ENCODE assay signal across 17 cellular contexts in genomic region chr4:78542373-78542772, GRCh38. TPM values are rescaled to one million over a fixed set of nuclear protein-coding genes. Genes with fewer than 3 reads are reported as not detected.
DNase-seq lines count a peak whose midpoint lies in the region; ATAC-seq and TF ChIP-seq lines count a peak whose summit lies in the region.
"Had no signal": no experiment of that assay in that cellular context is flagged by ENCODE, and none has a peak within 500 bp of the region (broad histone marks: within the 10 kb centered on the region; RNA-seq: fewer than 3 reads in every experiment).

No MANE protein-coding gene starts in this region.

- H3K4me1 ChIP-seq in adipocyte (ENCODE audit: control insufficient read depth, insufficient read depth, low read length) (peaks cover 29% of the 10 kb centered on the region), tibial nerve (peaks cover 0 to 34% (median 10%) of the 10 kb centered on the region in 4 donors), gastrocnemius medialis (no peaks in the 10 kb centered on the region)

- in situ Hi-C loops in gastrocnemius medialis (cut with MboI; ENCODE audit: low sequenced_read_pairs in 4 of 4) = no loop called here

- H3K9ac ChIP-seq in adipocyte (ENCODE audit: low read length) = no peak overlapping the region
- H3K9ac ChIP-seq: BLaER1 treated with 17β-estradiol and CSF1 and Interleukin-3, amounts not matched to agents 10 nM and 100 nM had no signal

- H3K27me3 ChIP-seq in adipocyte (replicated peaks; ENCODE audit: control insufficient read depth, insufficient read depth, low read length) (no peaks in the 10 kb centered on the region), tibial nerve (no peaks in the 10 kb centered on the region), gastrocnemius medialis (no peaks in the 10 kb centered on the region)
- H3K27me3 ChIP-seq: BLaER1 treated with 17β-estradiol and CSF1 and Interleukin-3, amounts not matched to agents 10 nM and 100 nM had no signal

- H3K27ac ChIP-seq in tibial nerve = peak overlapping the region; percentile 13 to 85 (median 62)
- H3K27ac ChIP-seq in gastrocnemius medialis = no peak overlapping the region
- H3K27ac ChIP-seq: BLaER1 treated with 17β-estradiol and CSF1 and Interleukin-3, amounts not matched to agents 10 nM and 100 nM had no signal

- WGBS in tibial nerve, 2 donors = 66 to 77% methylated on average over 5 of the region's 5 CpGs

- no peak for TF ChIP-seq POLR2A in tibial nerve (IDR thresholded peaks at IDR 0.05)
- no peak for TF ChIP-seq POLR2A in gastrocnemius medialis (IDR thresholded peaks at IDR 0.05)

- TF ChIP-seq CTCF in fibroblast of pulmonary artery (IDR thresholded peaks at IDR 0.05; ENCODE audit: low read length, missing control alignments) (no peak), tibial nerve (IDR thresholded peaks at IDR 0.05) (no peak), gastrocnemius medialis (IDR thresholded peaks at IDR 0.05 in 4 of 5, conservative IDR thresholded peaks at IDR 0.05 in 1 of 5) (no peak)

- H3K9me3 ChIP-seq in adipocyte (ENCODE audit: control insufficient read depth, low read length) = no peaks in the 10 kb centered on the region
- H3K9me3 ChIP-seq in tibial nerve = no peaks in the 10 kb centered on the region
- no peaks in the 10 kb centered on the region for H3K9me3 ChIP-seq in gastrocnemius medialis

- DNase-seq in HCEC 1CT (peak; percentile 59), adipocyte (ENCODE audit: low read depth) (peak; percentile 81), fibroblast of pulmonary artery (ENCODE audit: low read depth) (peak; percentile 69), tibial nerve (ENCODE audit: low spot score in 2 of 2) (no peak), gastrocnemius medialis (no peak), NOMO-1 (lab: John Stamatoyannopoulos, UW; ENCODE audit: unreplicated experiment in 2 of 2) (no peak), NCI-H82 treated with DMSO at 0.1 percent for 48 hours (lab: John Stamatoyannopoulos, UW; ENCODE audit: unreplicated experiment) (no peak), left colon (no peak)
- DNase-seq: cortex of kidney; DMS 273 treated with DMSO at 0.1 percent for 48 hours; left ventricle myocardium superior; naive thymus-derived CD4-positive, alpha-beta T cell; NCI-H1105; NK-92 treated with Interleukin-12 subunit alpha and Interleukin-12 subunit beta, amount 100 ng/mL, for 24 hours; Right ventricle myocardium superior had no signal

- H3K36me3 ChIP-seq in adipocyte (ENCODE audit: control insufficient read depth, insufficient read depth, low read length, severe bottlenecking) = no peaks in the 10 kb centered on the region
- no peaks in the 10 kb centered on the region for H3K36me3 ChIP-seq in tibial nerve
- no peaks in the 10 kb centered on the region for H3K36me3 ChIP-seq in gastrocnemius medialis
- H3K36me3 ChIP-seq: BLaER1 treated with 17β-estradiol and CSF1 and Interleukin-3, amounts not matched to agents 10 nM and 100 nM had no signal

- ATAC-seq in gastrocnemius medialis = no peak
- no peak for ATAC-seq in left colon
- ATAC-seq: left ventricle myocardium superior; naive thymus-derived CD4-positive, alpha-beta T cell; WTC11 had no signal

- H3K4me3 ChIP-seq in adipocyte (ENCODE audit: low read length) = no peak overlapping the region
- H3K4me3 ChIP-seq in fibroblast of pulmonary artery (replicated peaks; ENCODE audit: low read depth, low read length) = no peak overlapping the region
- no peak overlapping the region for H3K4me3 ChIP-seq in tibial nerve
- H3K4me3 ChIP-seq in gastrocnemius medialis = no peak overlapping the region
- H3K4me3 ChIP-seq: BLaER1 treated with 17β-estradiol and CSF1 and Interleukin-3, amounts not matched to agents 10 nM and 100 nM had no signal

- peak; percentile 30 to 58 for TF ChIP-seq EP300 in tibial nerve (IDR thresholded peaks at IDR 0.05)

- intact Hi-C loops in gastrocnemius medialis (cut with DNase I; ENCODE audit: low total_unique reads) (no loop called here), left colon (cut with DNase I, micrococcal nuclease) (no loop called here)

RNA-seq across cellular contexts. Expression of gene ANXA3, which starts 9.2 kb away (rescaled TPM):
- total RNA-seq in tibial nerve (100 to 1,000 TPM in 2 of 4 donors, 10 to 100 TPM in 2; 29.7 to 170 (median 95.7) TPM), gastrocnemius medialis (10 to 100 TPM; 15.4 to 22.8 (median 17.7) TPM), left colon (10 to 100 TPM; 44.8 to 51.9 TPM)

Comparison
In these comparisons a context has a peak if more than half of its experiments do, and no peak if none do; other contexts are left out.
1. DNase-seq: peak in HCEC 1CT (single experiment), adipocyte (single experiment) and fibroblast of pulmonary artery (single experiment); none in tibial nerve (0 of 2), gastrocnemius medialis (0 of 2), NOMO-1 (0 of 2), NCI-H82 treated with DMSO at 0.1 percent for 48 hours (single experiment) and left colon (0 of 2).
2. H3K27ac ChIP-seq: peak in tibial nerve (4 of 4); none in gastrocnemius medialis (0 of 4).